ENCODE assay signal across 23 cellular contexts in genomic region chr12:8664228-8664963, GRCh38. TPM values are rescaled to one million over a fixed set of nuclear protein-coding genes. Genes with fewer than 3 reads are reported as not detected.
DNase-seq lines count a peak whose midpoint lies in the region; ATAC-seq and TF ChIP-seq lines count a peak whose summit lies in the region.
"Had no signal": no experiment of that assay in that cellular context is flagged by ENCODE, and none has a peak within 500 bp of the region (broad histone marks: within the 10 kb centered on the region; RNA-seq: fewer than 3 reads in every experiment).

No MANE protein-coding gene starts in this region.

- H3K9ac ChIP-seq in neuronal stem cell (ENCODE audit: low read depth, low read length, poor library complexity), result no peak overlapping the region

- peak overlapping the region; percentile 18 for H3K23ac ChIP-seq in neuronal stem cell (ENCODE audit: low read depth, low read length, poor library complexity)

- H2BK5ac ChIP-seq in neuronal stem cell (ENCODE audit: low read length), result no peak overlapping the region

- H3K4ac ChIP-seq in neuronal stem cell (ENCODE audit: low read length), result no peak overlapping the region

- H2BK12ac ChIP-seq in neuronal stem cell (ENCODE audit: low read length), result no peak overlapping the region

- H3K79me1 ChIP-seq in neuronal stem cell (ENCODE audit: low read depth, low read length), result no peaks in the 10 kb centered on the region

- peaks cover 12% of the 10 kb centered on the region for H3K4me1 Mint-ChIP-seq in glutamatergic neuron (ENCODE audit: low read depth, unreplicated experiment)

- H3K4me3 Mint-ChIP-seq in glutamatergic neuron (ENCODE audit: unreplicated experiment), result peak overlapping the region; percentile 2

- H2BK120ac ChIP-seq in neuronal stem cell (ENCODE audit: low read depth, low read length), result no peak overlapping the region

- no peak overlapping the region for H4K91ac ChIP-seq in neuronal stem cell (ENCODE audit: low read depth, low read length, poor library complexity)

- WGBS in body of pancreas, 2 donors, result 57 to 69% methylated on average over 5 of the region's 5 CpGs
- WGBS in neuronal stem cell (ENCODE audit: extremely low coverage in 2 of 2, insufficient read length in 2 of 2, insufficient replicate concordance in 1 of 2), 2 donors, result no CpG with 5 or more reads among the region's 5 CpGs
- 74 to 78% methylated on average over 5 of the region's 5 CpGs for WGBS in transverse colon (ENCODE audit: low coverage in 1 of 2), 2 donors

- no peak for TF ChIP-seq CTCF in body of pancreas (IDR thresholded peaks at IDR 0.05)
- TF ChIP-seq CTCF in glutamatergic neuron (IDR thresholded peaks at IDR 0.05; ENCODE audit: partially characterized antibody, unreplicated experiment), result no peak
- TF ChIP-seq CTCF in transverse colon (IDR thresholded peaks at IDR 0.05), result no peak

- no peaks in the 10 kb centered on the region for H3K36me3 ChIP-seq in body of pancreas (replicated peaks in 1 of 2; ENCODE audit: insufficient read depth in 1 of 2, low read depth in 2 of 2)
- no peaks in the 10 kb centered on the region for H3K36me3 ChIP-seq in neuronal stem cell (replicated peaks in 1 of 2; ENCODE audit: control insufficient read depth in 2 of 2, insufficient read depth in 2 of 2, low read length in 2 of 2)
- no peaks in the 10 kb centered on the region for H3K36me3 ChIP-seq in transverse colon

- no peak overlapping the region for H3K27ac ChIP-seq in body of pancreas
- no peak overlapping the region for H3K27ac ChIP-seq in neuronal stem cell (replicated peaks; ENCODE audit: low read length)
- H3K27ac ChIP-seq in transverse colon, result peak overlapping the region in 2 of 4 donors; percentile 23 to 63

- DNase-seq in body of pancreas, result peak in 1 of 4 donors; percentile 34
- DNase-seq in glutamatergic neuron, result no peak
- no peak for DNase-seq in neuronal stem cell (ENCODE audit: low spot score)
- DNase-seq in transverse colon, result peak; percentile 11
- DNase-seq in SKM-1 treated with dmso at 0.1 percent for 144 hours (lab: John Stamatoyannopoulos, UW; ENCODE audit: unreplicated experiment), result no peak
- no peak for DNase-seq in NK-92 (lab: John Stamatoyannopoulos, UW; ENCODE audit: unreplicated experiment)
- no peak for DNase-seq in NCI-H774 (lab: John Stamatoyannopoulos, UW)
- DNase-seq: activated CD4-positive, alpha-beta T cell treated with anti-CD3 and anti-CD28 coated beads, Interleukin-2, amount 50 U/mL, for 1 hour; activated T-cell treated with anti-CD3 and anti-CD28 coated beads, Interleukin-2, amount 50 U/mL, for 1 hour; DMS153; effector CD4-positive, alpha-beta T cell; HCEC 1CT; NCI-H187; NCI-H526; OCI-M1; stimulated activated CD4-positive, alpha-beta T cell treated with anti-CD3 and anti-CD28 coated beads, Interleukin-2, amount 100 ng/mL, for 24 hours had no signal

- H3K9me3 ChIP-seq in body of pancreas (no peaks in the 10 kb centered on the region), neuronal stem cell (replicated peaks in 1 of 2; ENCODE audit: control insufficient read depth in 2 of 2, insufficient read depth in 1 of 2, low read depth in 1 of 2, low read length in 2 of 2) (no peaks in the 10 kb centered on the region), transverse colon (no peaks in the 10 kb centered on the region)

- ATAC-seq in body of pancreas, result peak; percentile 40
- ATAC-seq in HG03442 (IDR thresholded peaks at IDR 0.05; ENCODE audit: unreplicated experiment), result no peak
- ATAC-seq: activated naive CD4-positive, alpha-beta T cell treated with anti-CD3 and anti-CD28 coated beads, Interleukin-2, amount 50 U/mL, for 72 hours had no signal

- peaks cover 4% of the 10 kb centered on the region for H3K9me3 Mint-ChIP-seq in glutamatergic neuron (ENCODE audit: unreplicated experiment)
- H3K9me3 Mint-ChIP-seq: activated naive CD4-positive, alpha-beta T cell treated with anti-CD3 and anti-CD28 coated beads, Interleukin-2, amount 50 U/mL, for 72 hours had no signal

- no peaks in the 10 kb centered on the region for H3K36me3 Mint-ChIP-seq in glutamatergic neuron (ENCODE audit: unreplicated experiment)
- H3K36me3 Mint-ChIP-seq: activated naive CD4-positive, alpha-beta T cell treated with anti-CD3 and anti-CD28 coated beads, Interleukin-2, amount 50 U/mL, for 72 hours had no signal

- H4K8ac ChIP-seq in neuronal stem cell (ENCODE audit: low read depth, low read length), result no peak overlapping the region

- intact Hi-C loops in body of pancreas (cut with DNase I), result no loop called here
- intact Hi-C loops in transverse colon (cut with DNase I; ENCODE audit: low total_unique reads), result no loop called here

- H3K27me3 Mint-ChIP-seq in glutamatergic neuron (ENCODE audit: unreplicated experiment), result peaks cover 2% of the 10 kb centered on the region

- no peak overlapping the region for H3K14ac ChIP-seq in neuronal stem cell (ENCODE audit: low read length)

- in situ Hi-C loops in transverse colon (cut with MboI; ENCODE audit: low pct_ligation_motif_present in 1 of 4, low pct_unique_long_range_greater_than_20kb in 1 of 4, low sequenced_read_pairs in 3 of 4), result no loop called here

- no peaks in the 10 kb centered on the region for H3K27me3 ChIP-seq in body of pancreas
- H3K27me3 ChIP-seq in neuronal stem cell (ENCODE audit: control insufficient read depth in 3 of 3, insufficient read depth in 3 of 3, low read depth in 1 of 3, low read length in 3 of 3), result peaks cover 0 to 4% (median 0%) of the 10 kb centered on the region in 3 experiments
- H3K27me3 ChIP-seq in transverse colon, result no peaks in the 10 kb centered on the region

- H2AFZ ChIP-seq in neuronal stem cell (ENCODE audit: low read length), result no peak overlapping the region

- H2AK5ac ChIP-seq in neuronal stem cell (ENCODE audit: low read depth, low read length), result no peak overlapping the region

- no peak overlapping the region for H2BK15ac ChIP-seq in neuronal stem cell (ENCODE audit: low read length)

- no peak overlapping the region for H3K4me3 ChIP-seq in body of pancreas
- H3K4me3 ChIP-seq in neuronal stem cell (ENCODE audit: low read length in 2 of 2), result no peak overlapping the region
- H3K4me3 ChIP-seq in transverse colon, result no peak overlapping the region
- H3K4me3 ChIP-seq: lung had no signal

- TF ChIP-seq POLR2A in body of pancreas (IDR thresholded peaks at IDR 0.05) (no peak), transverse colon (IDR thresholded peaks at IDR 0.05) (no peak)

- no peak overlapping the region for H3K4me2 ChIP-seq in neuronal stem cell (ENCODE audit: insufficient read depth, low read length, poor library complexity, severe bottlenecking)

- H3K18ac ChIP-seq in neuronal stem cell (ENCODE audit: low read length), result no peak overlapping the region

- no peak for TF ChIP-seq EP300 in transverse colon (IDR thresholded peaks at IDR 0.05; ENCODE audit: low read depth)

- H3K27ac Mint-ChIP-seq in glutamatergic neuron (ENCODE audit: unreplicated experiment), result peak overlapping the region; percentile 79
- H3K27ac Mint-ChIP-seq: activated naive CD4-positive, alpha-beta T cell treated with anti-CD3 and anti-CD28 coated beads, Interleukin-2, amount 50 U/mL, for 72 hours had no signal

- H3K4me1 ChIP-seq in body of pancreas (no peaks in the 10 kb centered on the region), neuronal stem cell (ENCODE audit: control insufficient read depth in 2 of 2, insufficient read depth in 1 of 2, low read depth in 1 of 2, low read length in 2 of 2) (peaks cover 0 to 11% of the 10 kb centered on the region in 2 donors), transverse colon (no peaks in the 10 kb centered on the region)

RNA-seq across cellular contexts. Expression of gene MFAP5, which starts 1.8 kb away (rescaled TPM):
- total RNA-seq in body of pancreas (10 to 100 TPM; 17.9 to 33.0 TPM), glutamatergic neuron (ENCODE audit: unreplicated experiment) (not detected), transverse colon (10 to 100 TPM; 16.9 to 32.8 (median 22.0) TPM)
- polyA plus RNA-seq in neuronal stem cell (2013, experiment 1 of 2), result 0.75 TPM
- polyA plus RNA-seq in neuronal stem cell (2013, experiment 2 of 2), result 0.91 TPM
- total RNA-seq: activated naive CD4-positive, alpha-beta T cell treated with anti-CD3 and anti-CD28 coated beads, Interleukin-2, amount 50 U/mL, for 72 hours; M059J had no signal
- polyA plus RNA-seq: neural cell had no signal

RNA-seq across cellular contexts. Expression of gene RIMKLB, which starts 33.4 kb away (rescaled TPM):
- total RNA-seq in body of pancreas, result 10 to 100 TPM; 18.1 to 19.5 TPM
- 55.7 TPM for total RNA-seq in glutamatergic neuron (ENCODE audit: unreplicated experiment)
- 53.6 TPM for polyA plus RNA-seq in neuronal stem cell (2013, experiment 1 of 2)
- polyA plus RNA-seq in neuronal stem cell (2013, experiment 2 of 2), result 54.5 TPM
- 10 to 100 TPM in 1 of 4 donors, 1 to 10 TPM in 3; 2.0 to 20.8 (median 7.2) TPM for total RNA-seq in transverse colon

RNA-seq across cellular contexts. Expression of gene AICDA, which starts 51.7 kb away (rescaled TPM):
- total RNA-seq in body of pancreas (not detected), glutamatergic neuron (ENCODE audit: unreplicated experiment) (not detected), transverse colon (not detected)
- polyA plus RNA-seq in neuronal stem cell (2013, experiment 1 of 2), result not detected
- not detected for polyA plus RNA-seq in neuronal stem cell (2013, experiment 2 of 2)
- total RNA-seq: activated naive CD4-positive, alpha-beta T cell treated with anti-CD3 and anti-CD28 coated beads, Interleukin-2, amount 50 U/mL, for 72 hours; fibroblast of villous mesenchyme; M059J; temporal lobe had no signal
- polyA plus RNA-seq: neural cell had no signal

Comparison
In these comparisons a context has a peak if more than half of its experiments do, and no peak if none do; other contexts are left out.
1. RNA of gene MFAP5, which starts 1.8 kb away (total RNA-seq): 17.9 to 33.0 TPM in body of pancreas and 16.9 to 32.8 TPM in transverse colon; not detected in glutamatergic neuron (single experiment); every median in the first group is over 10 times any median in the second.